Comparison of ENCODE assay signal across 19 cellular contexts in genomic region chr6:34455831-34456230, GRCh38. TPM values are rescaled to one million over a fixed set of nuclear protein-coding genes. Genes with fewer than 3 reads are reported as not detected.
DNase-seq lines count a peak whose midpoint lies in the region; ATAC-seq, FAIRE-seq and TF ChIP-seq lines count a peak whose summit lies in the region.
"Had no signal": no experiment of that assay in that cellular context is flagged by ENCODE, and none has a peak within 500 bp of the region (broad histone marks: within the 10 kb centered on the region; RNA-seq: fewer than 3 reads in every experiment).

No MANE protein-coding gene starts in this region.

- H3K27ac ChIP-seq in OCI-LY7 (ENCODE audit: low read depth, low read length, poor library complexity, severe bottlenecking) (no peak overlapping the region), GM12878 (ENCODE audit: control insufficient read depth, insufficient read depth) (no peak overlapping the region), uterus (no peak overlapping the region)
- H3K27ac ChIP-seq: BLaER1, KMS-11 had no signal

- CTCF ChIA-PET in OCI-LY7 (lab: Charles Lee; ENCODE audit: unreplicated experiment), result no interaction called here
- CTCF ChIA-PET in GM12878 (lab: Yijun Ruan, JAX), result interaction anchor here (2.2 to 8.7 kb wide), 2 partner anchors 41 to 154 kb away, joined by 6 to 198 read pairs; no protein-coding TSS in a partner anchor
- CTCF ChIA-PET in activated CD8-positive, alpha-beta memory T cell treated with anti-CD3 and anti-CD28 coated beads, Interleukin-2, amount 10 ng/mL, durations not matched to agents 7 days and 5 days (lab: Charles Lee), result interaction anchor here (0.7 to 1.8 kb wide), 3 partner anchors 183 to 290 kb away, joined by 3 to 7 read pairs (median 4); partner anchors contain the start of gene SMIM29

- intact Hi-C loops in OCI-LY7 (cut with micrococcal nuclease; ENCODE audit: unreplicated experiment), result loop anchor here (1.0 kb wide), 1 partner anchor 207 kb away; the partner anchor contains the start of gene SMIM29
- intact Hi-C loops in GM12878 (cut with micrococcal nuclease; ENCODE audit: unreplicated experiment), result no loop called here
- intact Hi-C loops in uterus (cut with DNase I; ENCODE audit: low total_unique reads), result no loop called here

- SMC1A ChIA-PET in GM12878 (lab: Charles Lee; ENCODE audit: uncharacterized antibody, unreplicated experiment), result interaction anchor here (0.6 to 1.8 kb wide), 4 partner anchors 12 to 207 kb away, joined by 3 to 4 read pairs (median 4); partner anchors contain the start of gene SMIM29

- FAIRE-seq in GM12878 (lab: Jason Lieb, UNC), result no peak
- FAIRE-seq: H54 had no signal

- peaks cover 5% of the 10 kb centered on the region for H3K4me1 ChIP-seq in OCI-LY7 (ENCODE audit: insufficient read depth, low read length, poor library complexity, severe bottlenecking)
- no peaks in the 10 kb centered on the region; the same call in 1 of the 2 replicates for H3K4me1 ChIP-seq in GM12878 (ENCODE audit: control insufficient read depth, insufficient read depth, low read length)
- no peaks in the 10 kb centered on the region for H3K4me1 ChIP-seq in uterus

- TF ChIP-seq RAD21 in GM12878 (IDR thresholded peaks at IDR 0.05; ENCODE audit: insufficient read depth, low read depth, low read length), result no peak

- H3K36me3 ChIP-seq in OCI-LY7 (ENCODE audit: insufficient read depth, low read length), result no peaks in the 10 kb centered on the region
- H3K36me3 ChIP-seq in GM12878 (ENCODE audit: control insufficient read depth in 2 of 2, insufficient read depth in 2 of 2, low read length in 1 of 2), result no peaks in the 10 kb centered on the region
- H3K36me3 ChIP-seq in uterus, result no peaks in the 10 kb centered on the region
- H3K36me3 ChIP-seq: BLaER1 had no signal

- H3K27me3 ChIP-seq in GM12878 (replicated peaks in 1 of 2; ENCODE audit: control insufficient read depth in 2 of 2, insufficient read depth in 2 of 2, low read length in 1 of 2), result no peaks in the 10 kb centered on the region
- no peaks in the 10 kb centered on the region for H3K27me3 ChIP-seq in uterus
- H3K27me3 ChIP-seq: BLaER1 had no signal

- in situ Hi-C loops in GM12878 (cut with MboI), result loop anchor here (5.0 to 10.0 kb wide), 2 partner anchors 151 to 679 kb away; no protein-coding TSS in a partner anchor

- H2AFZ ChIP-seq in OCI-LY7 (ENCODE audit: low read length) (no peak overlapping the region), GM12878 (ENCODE audit: control insufficient read depth, low read depth, low read length) (no peak overlapping the region)

- H3K9me2 ChIP-seq in OCI-LY7 (ENCODE audit: insufficient read depth, low read length), result no peaks in the 10 kb centered on the region

- RAD21 ChIA-PET in GM12878 (lab: Charles Lee; ENCODE audit: unreplicated experiment), result interaction anchor here (0.7 kb wide), 1 partner anchor 45 kb away, joined by 3 read pairs; no protein-coding TSS in a partner anchor

- TF ChIP-seq POLR2A in GM12878 (IDR thresholded peaks at IDR 0.05; ENCODE audit: low read depth, low read length) (no peak), uterus (IDR thresholded peaks at IDR 0.05) (no peak)

- no peaks in the 10 kb centered on the region for H3K9me3 Mint-ChIP-seq in activated CD8-positive, alpha-beta memory T cell treated with anti-CD3 and anti-CD28 coated beads, Interleukin-2, amount 10 ng/mL, durations not matched to agents 7 days and 5 days (ENCODE audit: low read depth)
- H3K9me3 Mint-ChIP-seq: CD8-positive, alpha-beta memory T cell; T-helper 2 cell treated with Interferon-gamma antibody and Interleukin-4, amounts not matched to agents 5 μg/mL and 100 μg/mL, for 36 hours had no signal

- H3K79me2 ChIP-seq in OCI-LY7 (ENCODE audit: insufficient read depth, low read depth, low read length) (no peaks in the 10 kb centered on the region), GM12878 (ENCODE audit: control insufficient read depth, insufficient read depth, low read length) (no peaks in the 10 kb centered on the region)

- no peaks in the 10 kb centered on the region for H3K27me3 Mint-ChIP-seq in activated CD8-positive, alpha-beta memory T cell treated with anti-CD3 and anti-CD28 coated beads, Interleukin-2, amount 10 ng/mL, durations not matched to agents 7 days and 5 days
- H3K27me3 Mint-ChIP-seq: CD8-positive, alpha-beta memory T cell had no signal

- no peaks in the 10 kb centered on the region for H4K20me1 ChIP-seq in OCI-LY7 (ENCODE audit: insufficient read depth, low read length)
- no peaks in the 10 kb centered on the region for H4K20me1 ChIP-seq in GM12878 (ENCODE audit: control insufficient read depth, insufficient read depth)
- H4K20me1 ChIP-seq: BLaER1 had no signal

- peak; percentile 27; the same call in 1 of the 3 replicates for ATAC-seq in GM12878
- no peak for ATAC-seq in activated CD8-positive, alpha-beta memory T cell treated with anti-CD3 and anti-CD28 coated beads, Interleukin-2, amount 10 ng/mL, durations not matched to agents 7 days and 5 days
- no peak for ATAC-seq in GM21576 (IDR thresholded peaks at IDR 0.05; ENCODE audit: unreplicated experiment)
- ATAC-seq: Panc1 had no signal

- DNase-seq in EH (ENCODE audit: low read depth) (peak; percentile 17), HT1080 (ENCODE audit: low read depth) (peak; percentile 11), OCI-LY7 (ENCODE audit: low spot score) (peak; percentile 64), GM12878 (ENCODE audit: low read depth, low spot score) (no peak), A172 (ENCODE audit: low spot score) (no peak), uterus (no peak)
- DNase-seq in activated CD8-positive, alpha-beta memory T cell treated with anti-CD3 and anti-CD28 coated beads, Interleukin-2, amount 10 ng/mL, durations not matched to agents 7 days and 5 days, result no peak
- DNase-seq: CD8-positive, alpha-beta memory T cell; NCI-H146; NCI-H226; NCI-H526 treated with DMSO at 0.1 percent for 48 hours; SHP77 had no signal

- H3K4me3 ChIP-seq in OCI-LY7 (ENCODE audit: low read depth, low read length, poor library complexity, severe bottlenecking) (no peak overlapping the region), GM12878 (no peak overlapping the region), uterus (no peak overlapping the region)
- H3K4me3 ChIP-seq: BLaER1 had no signal

- no peak overlapping the region for H3K27ac Mint-ChIP-seq in activated CD8-positive, alpha-beta memory T cell treated with anti-CD3 and anti-CD28 coated beads, Interleukin-2, amount 10 ng/mL, durations not matched to agents 7 days and 5 days
- H3K27ac Mint-ChIP-seq: CD8-positive, alpha-beta memory T cell; T-helper 2 cell treated with Interferon-gamma antibody and Interleukin-4, amounts not matched to agents 5 μg/mL and 100 μg/mL, for 36 hours had no signal

- H3K36me3 Mint-ChIP-seq in activated CD8-positive, alpha-beta memory T cell treated with anti-CD3 and anti-CD28 coated beads, Interleukin-2, amount 10 ng/mL, durations not matched to agents 7 days and 5 days, result no peaks in the 10 kb centered on the region

- POLR2A ChIA-PET in OCI-LY7 (lab: Charles Lee), result no interaction called here
- POLR2A ChIA-PET in GM12878 (lab: Charles Lee), result no interaction called here

- WGBS in GM12878 (ENCODE audit: insufficient coverage, insufficient replicate concordance, low lambda C conversion rate, missing lambda C conversion rate), result no CpG with 5 or more reads among the region's 1 CpG

- no peak for TF ChIP-seq EP300 in GM12878 (IDR thresholded peaks at IDR 0.05; ENCODE audit: borderline replicate concordance in 1 of 2, control insufficient read depth in 1 of 2, low read depth in 2 of 2, low read length in 2 of 2)

- BruUV-seq in OCI-LY7 (replicated peaks; lab: Mats Ljungman, UMichigan) (no TSS peak), GM12878 (replicated peaks; lab: Mats Ljungman, UMichigan) (no TSS peak)

- H3K9me3 ChIP-seq in OCI-LY7 (ENCODE audit: low read length) (no peaks in the 10 kb centered on the region), GM12878 (replicated peaks; ENCODE audit: control insufficient read depth, insufficient read depth, low read length) (no peaks in the 10 kb centered on the region), uterus (no peaks in the 10 kb centered on the region)
- H3K9me3 ChIP-seq: BLaER1 had no signal

- TF ChIP-seq CTCF in OCI-LY7 (conservative IDR thresholded peaks at IDR 0.05; ENCODE audit: low read length), result 0 out of 2 replicates have a peak, but pooled peaks have one; percentile 14
- no peak for TF ChIP-seq CTCF in GM12878 (IDR thresholded peaks at IDR 0.05 in 2 of 3, conservative IDR thresholded peaks at IDR 0.05 in 1 of 3; ENCODE audit: control insufficient read depth in 2 of 3, extremely low read depth in 1 of 3, insufficient read depth in 1 of 3, low read depth in 3 of 3, low read length in 3 of 3)
- TF ChIP-seq CTCF in uterus (IDR thresholded peaks at IDR 0.05), result no peak

- H3K9ac ChIP-seq in GM12878 (ENCODE audit: control insufficient read depth, insufficient read depth, low read length), result no peak overlapping the region
- H3K9ac ChIP-seq: BLaER1, KMS-11 had no signal

- no peaks in the 10 kb centered on the region for H3K4me1 Mint-ChIP-seq in activated CD8-positive, alpha-beta memory T cell treated with anti-CD3 and anti-CD28 coated beads, Interleukin-2, amount 10 ng/mL, durations not matched to agents 7 days and 5 days
- H3K4me1 Mint-ChIP-seq: CD8-positive, alpha-beta memory T cell had no signal

- H3K4me3 Mint-ChIP-seq in activated CD8-positive, alpha-beta memory T cell treated with anti-CD3 and anti-CD28 coated beads, Interleukin-2, amount 10 ng/mL, durations not matched to agents 7 days and 5 days, result no peak overlapping the region
- H3K4me3 Mint-ChIP-seq: CD8-positive, alpha-beta memory T cell; T-helper 2 cell treated with Interferon-gamma antibody and Interleukin-4, amounts not matched to agents 5 μg/mL and 100 μg/mL, for 36 hours had no signal

- no peak overlapping the region for H3K4me2 ChIP-seq in OCI-LY7 (ENCODE audit: low read length)
- H3K4me2 ChIP-seq in GM12878 (ENCODE audit: control insufficient read depth, insufficient read depth), result no peak overlapping the region
- H3K4me2 ChIP-seq: BLaER1, KMS-11 had no signal

RNA-seq across cellular contexts. Expression of gene PACSIN1, which starts 10.0 kb away (rescaled TPM):
- not detected in 2 replicates for total RNA-seq in HT1080 (2014; rRNA removed; shearing (Covaris generic))
- polyA plus RNA-seq in HT1080 (2015; cell fraction: cytosol; rRNA removed), result 0.01 and 0.06 TPM in 2 replicates
- 0.02 TPM in 1 of 2 replicates, not detected in the other for polyA plus RNA-seq in HT1080 (2015; cell fraction: nucleus; rRNA removed)
- 14.9 and 19.3 TPM in 2 replicates for total RNA-seq in OCI-LY7 (2014; rRNA removed; shearing (Covaris generic))
- 70.8 and 88.4 TPM in 2 replicates for total RNA-seq in OCI-LY7 (2022)
- total RNA-seq in GM12878 (2013; cell fraction: nucleolus; rRNA removed), result 2.1 and 3.9 TPM in 2 replicates
- total RNA-seq in GM12878 (2014; rRNA removed), result 3.6 and 5.1 TPM in 2 replicates
- total RNA-seq in GM12878 (2014; rRNA removed; fragmentation: Illumina TruSeq; extraction: Trizol), result 1.9 and 2.1 TPM in 2 replicates
- total RNA-seq in GM12878 (2021), result 8.9 and 9.4 TPM in 2 replicates
- 0.25 TPM for polyA plus RNA-seq in GM12878 (2011; ENCODE audit: low read depth)
- 6.9 and 7.5 TPM in 2 replicates for polyA plus RNA-seq in GM12878 (2011; rRNA removed)
- 9.0 and 10.1 TPM in 2 replicates for polyA plus RNA-seq in GM12878 (2011; cell fraction: cytosol; rRNA removed)
- polyA plus RNA-seq in GM12878 (2011; cell fraction: nucleus; rRNA removed), result 22.5 and 29.3 TPM in 2 replicates
- polyA plus RNA-seq in GM12878 (2012), result 1.2 and 1.4 TPM in 2 replicates
- 3.3 and 4.8 TPM in 2 replicates for polyA plus RNA-seq in GM12878 (2014; fragmentation: Illumina TruSeq; extraction: Trizol)
- under 1 TPM; 0.50 to 0.75 TPM for polyA plus RNA-seq in GM12878 (2014; fragmentation: Nextera tagmentation; extraction: Ambion mirVana)
- 6.8 and 6.9 TPM in 2 replicates for polyA plus RNA-seq in GM12878 (2014; rRNA removed)
- 1 to 10 TPM; 1.7 to 2.0 TPM for polyA plus RNA-seq in GM12878 (2016; fragmentation: Nextera tagmentation; extraction: Ambion mirVana)
- 5.2 and 8.2 TPM in 2 replicates for polyA minus RNA-seq in GM12878 (2011; rRNA and poly(A)+ RNA removed)
- 4.1 and 5.1 TPM in 2 replicates for polyA minus RNA-seq in GM12878 (2011; cell fraction: cytosol; rRNA and poly(A)+ RNA removed)
- polyA minus RNA-seq in GM12878 (2011; cell fraction: nucleus; rRNA and poly(A)+ RNA removed), result 3.9 and 4.7 TPM in 2 replicates
- total RNA-seq in activated CD8-positive, alpha-beta memory T cell treated with anti-CD3 and anti-CD28 coated beads, Interleukin-2, amount 10 ng/mL, durations not matched to agents 7 days and 5 days, result 1 to 10 TPM in 1 of 2 experiments, under 1 TPM in 1; 0.59 to 2.2 TPM
- total RNA-seq in A172 (2014; rRNA removed; shearing (Covaris generic)), result 0.31 TPM in 1 of 2 replicates, not detected in the other
- total RNA-seq in uterus, result under 1 TPM in 1 of 4 donors, not detected in 3; 0.28 TPM
- total RNA-seq: G401 had no signal

RNA-seq across cellular contexts. Expression of gene RPS10, which starts 30.0 kb away (rescaled TPM):
- 1,808 and 3,039 TPM in 2 replicates for total RNA-seq in HT1080 (2014; rRNA removed; shearing (Covaris generic))
- polyA plus RNA-seq in HT1080 (2015; cell fraction: cytosol; rRNA removed), result 4,132 and 4,778 TPM in 2 replicates
- 1,345 and 1,445 TPM in 2 replicates for polyA plus RNA-seq in HT1080 (2015; cell fraction: nucleus; rRNA removed)
- total RNA-seq in OCI-LY7 (2014; rRNA removed; shearing (Covaris generic)), result 2,738 and 2,938 TPM in 2 replicates
- 1,615 and 1,714 TPM in 2 replicates for total RNA-seq in OCI-LY7 (2022)
- total RNA-seq in GM12878 (2013; cell fraction: nucleolus; rRNA removed), result 360 and 401 TPM in 2 replicates
- 3,265 and 3,625 TPM in 2 replicates for total RNA-seq in GM12878 (2014; rRNA removed)
- 3,150 and 3,233 TPM in 2 replicates for total RNA-seq in GM12878 (2014; rRNA removed; fragmentation: Illumina TruSeq; extraction: Trizol)
- total RNA-seq in GM12878 (2021), result 2,325 and 2,481 TPM in 2 replicates
- 8,423 TPM for polyA plus RNA-seq in GM12878 (2011; ENCODE audit: low read depth)
- 2,575 and 3,799 TPM in 2 replicates for polyA plus RNA-seq in GM12878 (2011; rRNA removed)
- 6,646 and 9,086 TPM in 2 replicates for polyA plus RNA-seq in GM12878 (2011; cell fraction: cytosol; rRNA removed)
- polyA plus RNA-seq in GM12878 (2011; cell fraction: nucleus; rRNA removed), result 1,492 and 1,706 TPM in 2 replicates
- polyA plus RNA-seq in GM12878 (2012), result 3,794 and 4,086 TPM in 2 replicates
- 3,495 and 3,970 TPM in 2 replicates for polyA plus RNA-seq in GM12878 (2014; fragmentation: Illumina TruSeq; extraction: Trizol)
- 1,000 to 10,000 TPM; 2,067 to 2,394 TPM for polyA plus RNA-seq in GM12878 (2014; fragmentation: Nextera tagmentation; extraction: Ambion mirVana)
- polyA plus RNA-seq in GM12878 (2014; rRNA removed), result 3,767 and 4,060 TPM in 2 replicates
- 1,000 to 10,000 TPM; 1,546 to 1,554 TPM for polyA plus RNA-seq in GM12878 (2016; fragmentation: Nextera tagmentation; extraction: Ambion mirVana)
- 1,866 and 2,585 TPM in 2 replicates for polyA minus RNA-seq in GM12878 (2011; rRNA and poly(A)+ RNA removed)
- 439 and 466 TPM in 2 replicates for polyA minus RNA-seq in GM12878 (2011; cell fraction: cytosol; rRNA and poly(A)+ RNA removed)
- polyA minus RNA-seq in GM12878 (2011; cell fraction: nucleus; rRNA and poly(A)+ RNA removed), result 136 and 165 TPM in 2 replicates
- 1,000 to 10,000 TPM; 1,124 to 1,323 TPM for total RNA-seq in activated CD8-positive, alpha-beta memory T cell treated with anti-CD3 and anti-CD28 coated beads, Interleukin-2, amount 10 ng/mL, durations not matched to agents 7 days and 5 days
- 1,978 and 2,323 TPM in 2 replicates for total RNA-seq in A172 (2014; rRNA removed; shearing (Covaris generic))
- 1,000 to 10,000 TPM; 1,812 to 9,385 (median 3,859) TPM for total RNA-seq in uterus

Comparison
In these comparisons a context has a peak if more than half of its experiments do, and no peak if none do; other contexts are left out.
1. DNase-seq: peak in EH (single experiment), HT1080 (single experiment) and OCI-LY7 (single experiment); none in GM12878 (single experiment), activated CD8-positive, alpha-beta memory T cell treated with anti-CD3 and anti-CD28 coated beads, Interleukin-2, amount 10 ng/mL, durations not matched to agents 7 days and 5 days (single experiment), A172 (single experiment) and uterus (0 of 2).